11 cellular contexts compared by ENCODE assay signal in genomic region chr16:68227183-68227793, GRCh38. TPM values are rescaled to one million over a fixed set of nuclear protein-coding genes. Genes with fewer than 3 reads are reported as not detected.
DNase-seq lines count a peak whose midpoint lies in the region; ATAC-seq, FAIRE-seq and TF ChIP-seq lines count a peak whose summit lies in the region.
"Had no signal": no experiment of that assay in that cellular context is flagged by ENCODE, and none has a peak within 500 bp of the region (broad histone marks: within the 10 kb centered on the region; RNA-seq: fewer than 3 reads in every experiment).

No MANE protein-coding gene starts in this region.

- no peak for ATAC-seq in HCT116
- peak; percentile 60 for ATAC-seq in GM12878
- no peak for ATAC-seq in HG03432 (IDR thresholded peaks at IDR 0.05; ENCODE audit: unreplicated experiment)

- no peak for DNase-seq in Caco-2
- DNase-seq in HCT116 (ENCODE audit: low read depth, low spot score), result no peak
- DNase-seq in GM12878 (ENCODE audit: low read depth, low spot score), result peak; percentile 25
- DNase-seq in osteoblast (ENCODE audit: insufficient read length, low spot score, missing footprints), result peak; percentile 66
- DNase-seq in AG08395 (ENCODE audit: low spot score), result no peak
- no peak for DNase-seq in iPS-NIHi7 (ENCODE audit: extremely low spot score)
- no peak for DNase-seq in tibial artery
- DNase-seq: NCI-H1417 treated with DMSO at 0.1 percent for 48 hours; stimulated activated CD8-positive, alpha-beta memory T cell treated with anti-CD3 and anti-CD28 coated beads, Interleukin-4, amount 100 ng/mL, for 48 hours had no signal

- peaks cover 6% of the 10 kb centered on the region for H3K4me1 Mint-ChIP-seq in Caco-2 (ENCODE audit: low read depth, unreplicated experiment)

- POLR2A ChIA-PET in Caco-2 (lab: Charles Lee) (interaction anchor here (0.6 to 0.7 kb wide), 3 partner anchors 9 to 421 kb away, joined by 3 to 4 read pairs (median 4); partner anchors contain the start of genes ESRP2 and TSNAXIP1), HCT116 (lab: Charles Lee) (no interaction called here), GM12878 (lab: Charles Lee) (interaction anchor here (0.7 to 1.8 kb wide), 4 partner anchors 21 to 873 kb away, joined by 3 to 6 read pairs (median 4); no protein-coding TSS in a partner anchor)

- H3K27ac ChIP-seq in HCT116 (ENCODE audit: low read depth, low read length) (no peak overlapping the region), GM12878 (ENCODE audit: control insufficient read depth, insufficient read depth) (0 out of 2 replicates have a peak overlapping the region, but pooled peaks have one; percentile 7), osteoblast (ENCODE audit: low read depth, low read length) (peak overlapping the region; percentile 5), tibial artery (no peak overlapping the region)

- H2AFZ ChIP-seq in HCT116 (ENCODE audit: low read depth, low read length, poor library complexity, severe bottlenecking) (no peak overlapping the region), GM12878 (ENCODE audit: control insufficient read depth, low read depth, low read length) (no peak overlapping the region), osteoblast (ENCODE audit: low read length) (no peak overlapping the region)

- 12% methylated on average over 3 of the region's 3 CpGs for WGBS in GM12878 (ENCODE audit: insufficient coverage, insufficient replicate concordance, low lambda C conversion rate, missing lambda C conversion rate)

- SMC1A ChIA-PET in GM12878 (lab: Charles Lee; ENCODE audit: uncharacterized antibody, unreplicated experiment), result interaction anchor here (0.7 to 2.8 kb wide), 11 partner anchors 10 to 186 kb away, joined by 3 to 18 read pairs (median 3); partner anchors contain the start of gene NFATC3

- CTCF ChIA-PET in Caco-2 (lab: Charles Lee) (interaction anchor here (2.0 kb wide), 1 partner anchor 133 kb away, joined by 10 read pairs; no protein-coding TSS in a partner anchor), HCT116 (lab: Charles Lee) (interaction anchor here (1.0 to 1.7 kb wide), 3 partner anchors 10 to 134 kb away, joined by 3 to 12 read pairs (median 4); no protein-coding TSS in a partner anchor), GM12878 (lab: Yijun Ruan, JAX) (interaction anchor here (0.7 to 5.3 kb wide), 18 partner anchors 18 to 713 kb away, joined by 3 to 72 read pairs (median 4); partner anchors contain the start of gene PSKH1)

- H3K9me3 ChIP-seq in Caco-2, result no peaks in the 10 kb centered on the region
- H3K9me3 ChIP-seq in HCT116 (ENCODE audit: control insufficient read depth in 1 of 2, insufficient read depth in 1 of 2, low read depth in 1 of 2, low read length in 2 of 2), result no peaks in the 10 kb centered on the region
- no peaks in the 10 kb centered on the region for H3K9me3 ChIP-seq in GM12878 (replicated peaks; ENCODE audit: control insufficient read depth, insufficient read depth, low read length)
- H3K9me3 ChIP-seq in osteoblast (ENCODE audit: low read depth, low read length), result no peaks in the 10 kb centered on the region
- no peaks in the 10 kb centered on the region for H3K9me3 ChIP-seq in tibial artery

- TF ChIP-seq CTCF in Caco-2 (IDR thresholded peaks at IDR 0.05; ENCODE audit: insufficient read depth in 1 of 2, low read depth in 1 of 2, low read length in 1 of 2, severe bottlenecking in 1 of 2, unreplicated experiment in 1 of 2) (no peak), HCT116 (IDR thresholded peaks at IDR 0.05 in 2 of 3, conservative IDR thresholded peaks at IDR 0.05 in 1 of 3; ENCODE audit: borderline replicate concordance in 1 of 3, insufficient read depth in 1 of 3, low read depth in 2 of 3, low read length in 2 of 3) (no peak), GM12878 (IDR thresholded peaks at IDR 0.05 in 2 of 3, conservative IDR thresholded peaks at IDR 0.05 in 1 of 3; ENCODE audit: control insufficient read depth in 2 of 3, extremely low read depth in 1 of 3, insufficient read depth in 1 of 3, low read depth in 3 of 3, low read length in 3 of 3) (no peak), osteoblast (IDR thresholded peaks at IDR 0.05; ENCODE audit: extremely low read depth, low read depth, low read length) (no peak), tibial artery (IDR thresholded peaks at IDR 0.05) (no peak)

- H3K4me3 ChIP-seq in Caco-2 (ENCODE audit: low read depth, low read length) (no peak overlapping the region), HCT116 (replicated peaks in 1 of 2; ENCODE audit: low read depth in 1 of 2, low read length in 2 of 2) (no peak overlapping the region), GM12878 (no peak overlapping the region), osteoblast (ENCODE audit: insufficient read depth, low read length) (no peak overlapping the region), tibial artery (no peak overlapping the region)

- H4K20me1 ChIP-seq in HCT116 (ENCODE audit: insufficient read depth) (no peaks in the 10 kb centered on the region), GM12878 (ENCODE audit: control insufficient read depth, insufficient read depth) (no peaks in the 10 kb centered on the region), osteoblast (ENCODE audit: insufficient read depth, low read length) (peaks cover 4% of the 10 kb centered on the region)

- H3K79me2 ChIP-seq in HCT116 (ENCODE audit: insufficient read depth, low read length) (peaks cover 4% of the 10 kb centered on the region; the same call in 1 of the 2 replicates), GM12878 (ENCODE audit: control insufficient read depth, insufficient read depth, low read length) (no peaks in the 10 kb centered on the region), osteoblast (ENCODE audit: insufficient read depth, low read length) (no peaks in the 10 kb centered on the region)

- FAIRE-seq in GM12878 (lab: Jason Lieb, UNC), result peak; percentile 80

- intact Hi-C loops in Caco-2 (cut with micrococcal nuclease; ENCODE audit: unreplicated experiment), result no loop called here
- intact Hi-C loops in HCT116 (cut with micrococcal nuclease), result loop anchor here (10.0 kb wide), 1 partner anchor 342 kb away; the partner anchor contains the start of gene NRN1L
- intact Hi-C loops in GM12878 (cut with micrococcal nuclease; ENCODE audit: unreplicated experiment), result loop anchor here (5.0 kb wide), 1 partner anchor 345 kb away; the partner anchor contains the start of gene NRN1L
- intact Hi-C loops in tibial artery (cut with DNase I; ENCODE audit: low total_unique reads), result loop anchor here (5.0 kb wide), 1 partner anchor 235 kb away; no protein-coding TSS in a partner anchor

- RAD21 ChIA-PET in HCT116 (lab: Charles Lee; ENCODE audit: low non-redundant PET in 1 of 2, low total read pairs in 2 of 2, uncharacterized antibody in 2 of 2, unreplicated experiment in 2 of 2) (no interaction called here), GM12878 (lab: Charles Lee; ENCODE audit: unreplicated experiment) (interaction anchor here (0.8 to 2.7 kb wide), 10 partner anchors 10 to 233 kb away, joined by 3 to 16 read pairs (median 4); no protein-coding TSS in a partner anchor)

- H3K4me1 ChIP-seq in Caco-2 (peaks cover 11% of the 10 kb centered on the region), HCT116 (ENCODE audit: control insufficient read depth in 1 of 2, insufficient read depth in 2 of 2, low read length in 2 of 2) (no peaks in the 10 kb centered on the region; a peak in 1 of 4 replicates), GM12878 (ENCODE audit: control insufficient read depth, insufficient read depth, low read length) (peaks cover 12% of the 10 kb centered on the region), osteoblast (ENCODE audit: insufficient read depth, low read length) (peaks cover 11% of the 10 kb centered on the region), tibial artery (peaks cover 0 to 11% (median 3%) of the 10 kb centered on the region in 4 donors)

- H3K36me3 Mint-ChIP-seq in Caco-2 (ENCODE audit: insufficient read depth, unreplicated experiment), result peaks cover 57% of the 10 kb centered on the region

- BruUV-seq in Caco-2 (replicated peaks; lab: Mats Ljungman, UMichigan) (TSS peak; percentile 27), HCT116 (replicated peaks; lab: Mats Ljungman, UMichigan) (TSS peak; percentile 24), GM12878 (replicated peaks; lab: Mats Ljungman, UMichigan) (TSS peak; percentile 33)

- H3K4me2 ChIP-seq in HCT116 (ENCODE audit: low read length) (no peak overlapping the region), GM12878 (ENCODE audit: control insufficient read depth, insufficient read depth) (0 out of 2 replicates have a peak overlapping the region, but pooled peaks have one; percentile 5), osteoblast (ENCODE audit: insufficient read depth, low read length) (no peak overlapping the region)

- no peak overlapping the region for H3K9ac ChIP-seq in HCT116 (ENCODE audit: low read length)
- H3K9ac ChIP-seq in GM12878 (ENCODE audit: control insufficient read depth, insufficient read depth, low read length), result no peak overlapping the region

- peak overlapping the region; percentile 56 for H3K27ac Mint-ChIP-seq in Caco-2 (ENCODE audit: unreplicated experiment)

- no peaks in the 10 kb centered on the region for H3K9me3 Mint-ChIP-seq in Caco-2 (ENCODE audit: unreplicated experiment)

- in situ Hi-C loops in GM12878 (cut with MboI), result loop anchor here (5.0 kb wide), 2 partner anchors 135 to 235 kb away; no protein-coding TSS in a partner anchor

- H3K27me3 ChIP-seq in Caco-2 (replicated peaks; ENCODE audit: control insufficient read depth, insufficient read depth, low read length) (no peaks in the 10 kb centered on the region), HCT116 (ENCODE audit: insufficient read depth, low read length) (no peaks in the 10 kb centered on the region), GM12878 (replicated peaks in 1 of 2; ENCODE audit: control insufficient read depth in 2 of 2, insufficient read depth in 2 of 2, low read length in 1 of 2) (no peaks in the 10 kb centered on the region), osteoblast (ENCODE audit: insufficient read depth, low read length) (no peaks in the 10 kb centered on the region), tibial artery (no peaks in the 10 kb centered on the region)

- H3K9me2 ChIP-seq in HCT116 (ENCODE audit: insufficient read depth), result no peaks in the 10 kb centered on the region

- no peak overlapping the region for H3K4me3 Mint-ChIP-seq in Caco-2 (ENCODE audit: unreplicated experiment)

- TF ChIP-seq POLR2A in HCT116 (IDR thresholded peaks at IDR 0.05; ENCODE audit: borderline replicate concordance, extremely low read depth, insufficient read depth, insufficient read length), result no peak
- no peak for TF ChIP-seq POLR2A in GM12878 (IDR thresholded peaks at IDR 0.05; ENCODE audit: low read depth, low read length)

- TF ChIP-seq RAD21 in HCT116 (IDR thresholded peaks at IDR 0.05; ENCODE audit: low read depth) (no peak), GM12878 (IDR thresholded peaks at IDR 0.05; ENCODE audit: insufficient read depth, low read depth, low read length) (no peak)

- TF ChIP-seq EP300 in GM12878 (IDR thresholded peaks at IDR 0.05; ENCODE audit: borderline replicate concordance in 1 of 2, control insufficient read depth in 1 of 2, low read depth in 2 of 2, low read length in 2 of 2), result no peak

- H3K36me3 ChIP-seq in Caco-2 (ENCODE audit: control insufficient read depth, insufficient read depth, low read length), result peaks cover 9% of the 10 kb centered on the region
- H3K36me3 ChIP-seq in HCT116 (ENCODE audit: control insufficient read depth in 1 of 2, insufficient read depth in 2 of 2, low read length in 2 of 2), result peaks cover 14 to 41% of the 10 kb centered on the region in 2 experiments; a peak in 3 of 4 replicates
- peaks cover 6 to 10% of the 10 kb centered on the region in 2 experiments for H3K36me3 ChIP-seq in GM12878 (ENCODE audit: control insufficient read depth in 2 of 2, insufficient read depth in 2 of 2, low read length in 1 of 2)
- peaks cover 5% of the 10 kb centered on the region for H3K36me3 ChIP-seq in osteoblast (ENCODE audit: insufficient read depth, low read length)
- peaks cover 0 to 45% (median 0%) of the 10 kb centered on the region in 3 donors for H3K36me3 ChIP-seq in tibial artery

- no peaks in the 10 kb centered on the region for H3K27me3 Mint-ChIP-seq in Caco-2 (ENCODE audit: insufficient read depth, unreplicated experiment)

RNA-seq across cellular contexts. Expression of gene ESRP2, which starts 8.6 kb away (rescaled TPM):
- 109 and 110 TPM in 2 replicates for total RNA-seq in Caco-2 (2022)
- total RNA-seq in HCT116 (2021; ENCODE audit: unreplicated experiment), result 42.5 TPM
- polyA plus RNA-seq in HCT116 (2012), result 28.7 and 30.5 TPM in 2 replicates
- total RNA-seq in GM12878 (2013; cell fraction: nucleolus; rRNA removed), result not detected in 2 replicates
- total RNA-seq in GM12878 (2014; rRNA removed), result 0.11 TPM in 1 of 2 replicates, not detected in the other
- 0.04 TPM in 1 of 2 replicates, not detected in the other for total RNA-seq in GM12878 (2014; rRNA removed; fragmentation: Illumina TruSeq; extraction: Trizol)
- total RNA-seq in GM12878 (2021), result 0.08 and 0.29 TPM in 2 replicates
- not detected for polyA plus RNA-seq in GM12878 (2011; ENCODE audit: low read depth)
- not detected in 2 replicates for polyA plus RNA-seq in GM12878 (2011; rRNA removed)
- polyA plus RNA-seq in GM12878 (2011; cell fraction: cytosol; rRNA removed), result not detected in 2 replicates
- 0.03 and 0.18 TPM in 2 replicates for polyA plus RNA-seq in GM12878 (2011; cell fraction: nucleus; rRNA removed)
- 0.10 and 0.42 TPM in 2 replicates for polyA plus RNA-seq in GM12878 (2012)
- polyA plus RNA-seq in GM12878 (2014; fragmentation: Illumina TruSeq; extraction: Trizol), result 0.06 TPM in 1 of 2 replicates, not detected in the other
- under 1 TPM in 1 of 2 experiments, not detected in 1; 0.08 TPM for polyA plus RNA-seq in GM12878 (2014; fragmentation: Nextera tagmentation; extraction: Ambion mirVana)
- 0.13 and 0.23 TPM in 2 replicates for polyA plus RNA-seq in GM12878 (2014; rRNA removed)
- under 1 TPM; 0.12 to 0.64 TPM for polyA plus RNA-seq in GM12878 (2016; fragmentation: Nextera tagmentation; extraction: Ambion mirVana)
- 0.10 TPM in 1 of 2 replicates, not detected in the other for polyA minus RNA-seq in GM12878 (2011; rRNA and poly(A)+ RNA removed)
- polyA minus RNA-seq in GM12878 (2011; cell fraction: cytosol; rRNA and poly(A)+ RNA removed), result 1.0 TPM in 1 of 2 replicates, not detected in the other
- polyA minus RNA-seq in GM12878 (2011; cell fraction: nucleus; rRNA and poly(A)+ RNA removed), result 0.36 and 0.38 TPM in 2 replicates
- total RNA-seq in osteoblast, result under 0.01 TPM in 1 of 2 replicates, not detected in the other
- total RNA-seq: SK-MEL-5 had no signal

RNA-seq across cellular contexts. Expression of gene PLA2G15, which starts 17.9 kb away (rescaled TPM):
- 33.2 and 33.4 TPM in 2 replicates for total RNA-seq in Caco-2 (2022)
- 7.5 TPM for total RNA-seq in HCT116 (2021; ENCODE audit: unreplicated experiment)
- polyA plus RNA-seq in HCT116 (2012), result 7.7 and 8.0 TPM in 2 replicates
- total RNA-seq in GM12878 (2013; cell fraction: nucleolus; rRNA removed), result 16.6 and 18.3 TPM in 2 replicates
- total RNA-seq in GM12878 (2014; rRNA removed), result 8.2 and 8.4 TPM in 2 replicates
- total RNA-seq in GM12878 (2014; rRNA removed; fragmentation: Illumina TruSeq; extraction: Trizol), result 3.4 and 3.8 TPM in 2 replicates
- 7.6 and 7.8 TPM in 2 replicates for total RNA-seq in GM12878 (2021)
- polyA plus RNA-seq in GM12878 (2011; ENCODE audit: low read depth), result 3.6 TPM
- polyA plus RNA-seq in GM12878 (2011; rRNA removed), result 3.1 and 6.3 TPM in 2 replicates
- polyA plus RNA-seq in GM12878 (2011; cell fraction: cytosol; rRNA removed), result 8.2 and 8.9 TPM in 2 replicates
- 11.1 and 11.3 TPM in 2 replicates for polyA plus RNA-seq in GM12878 (2011; cell fraction: nucleus; rRNA removed)
- 5.8 and 8.0 TPM in 2 replicates for polyA plus RNA-seq in GM12878 (2012)
- polyA plus RNA-seq in GM12878 (2014; fragmentation: Illumina TruSeq; extraction: Trizol), result 1.5 and 3.0 TPM in 2 replicates
- 1 to 10 TPM in 1 of 2 experiments, under 1 TPM in 1; 0.31 to 1.1 TPM for polyA plus RNA-seq in GM12878 (2014; fragmentation: Nextera tagmentation; extraction: Ambion mirVana)
- polyA plus RNA-seq in GM12878 (2014; rRNA removed), result 7.8 and 8.5 TPM in 2 replicates
- polyA plus RNA-seq in GM12878 (2016; fragmentation: Nextera tagmentation; extraction: Ambion mirVana), result 1 to 10 TPM; 7.3 to 9.4 TPM
- 8.5 and 8.7 TPM in 2 replicates for polyA minus RNA-seq in GM12878 (2011; rRNA and poly(A)+ RNA removed)
- 4.8 and 5.7 TPM in 2 replicates for polyA minus RNA-seq in GM12878 (2011; cell fraction: cytosol; rRNA and poly(A)+ RNA removed)
- 4.1 and 7.2 TPM in 2 replicates for polyA minus RNA-seq in GM12878 (2011; cell fraction: nucleus; rRNA and poly(A)+ RNA removed)
- total RNA-seq in osteoblast, result 30.8 and 30.9 TPM in 2 replicates

RNA-seq across cellular contexts. Expression of gene SLC7A6, which starts 37.0 kb away (rescaled TPM):
- total RNA-seq in Caco-2 (2022) (236 and 267 TPM in 2 replicates), HCT116 (2021; ENCODE audit: unreplicated experiment) (28.5 TPM), GM12878 (2014; rRNA removed) (29.8 and 33.9 TPM in 2 replicates), GM12878 (2014; rRNA removed; fragmentation: Illumina TruSeq; extraction: Trizol) (27.4 and 27.5 TPM in 2 replicates), GM12878 (2021) (51.3 and 60.4 TPM in 2 replicates), osteoblast (35.1 and 36.9 TPM in 2 replicates)
- 8.3 and 9.1 TPM in 2 replicates for polyA plus RNA-seq in HCT116 (2012)
- total RNA-seq in GM12878 (2013; cell fraction: nucleolus; rRNA removed), result 208 and 222 TPM in 2 replicates
- 28.5 TPM for polyA plus RNA-seq in GM12878 (2011; ENCODE audit: low read depth)
- polyA plus RNA-seq in GM12878 (2011; rRNA removed) (46.3 and 53.6 TPM in 2 replicates), GM12878 (2014; fragmentation: Illumina TruSeq; extraction: Trizol) (60.1 and 66.5 TPM in 2 replicates), GM12878 (2014; fragmentation: Nextera tagmentation; extraction: Ambion mirVana) (1 to 10 TPM; 8.2 TPM), GM12878 (2014; rRNA removed) (52.7 and 55.0 TPM in 2 replicates), GM12878 (2016; fragmentation: Nextera tagmentation; extraction: Ambion mirVana) (10 to 100 TPM; 26.6 to 27.4 TPM)
- 49.2 and 50.2 TPM in 2 replicates for polyA plus RNA-seq in GM12878 (2011; cell fraction: cytosol; rRNA removed)
- polyA plus RNA-seq in GM12878 (2011; cell fraction: nucleus; rRNA removed), result 208 and 220 TPM in 2 replicates
- 25.9 and 29.0 TPM in 2 replicates for polyA plus RNA-seq in GM12878 (2012)
- polyA minus RNA-seq in GM12878 (2011; rRNA and poly(A)+ RNA removed), result 106 and 130 TPM in 2 replicates
- 28.4 and 29.1 TPM in 2 replicates for polyA minus RNA-seq in GM12878 (2011; cell fraction: cytosol; rRNA and poly(A)+ RNA removed)
- polyA minus RNA-seq in GM12878 (2011; cell fraction: nucleus; rRNA and poly(A)+ RNA removed), result 45.0 and 65.2 TPM in 2 replicates

Comparison
In these comparisons a context has a peak if more than half of its experiments do, and no peak if none do; other contexts are left out.
1. DNase-seq: peak in GM12878 (single experiment) and osteoblast (single experiment); none in Caco-2 (0 of 2), HCT116 (single experiment), AG08395 (single experiment), iPS-NIHi7 (single experiment) and tibial artery (0 of 2).
2. H3K27ac ChIP-seq: peak in GM12878 (single experiment) and osteoblast (single experiment); none in HCT116 (single experiment) and tibial artery (0 of 2).
3. RNA of gene ESRP2, which starts 8.6 kb away (total RNA-seq): 109 to 110 TPM in Caco-2 and 42.5 TPM in HCT116 (single experiment); 0.04 to 0.29 TPM in GM12878 and under 0.01 TPM in osteoblast; every median in the first group is over 10 times any median in the second.